Comparison of ENCODE assay signal across 1 cellular context in genomic region chr1:25858906-25859789, GRCh38.
TF ChIP-seq lines count a peak whose summit lies in the region.

TSS of gene AUNIP (minus strand) at chr1:25859457. CDS start at chr1:25859357, 100 bp downstream.

TF ChIP-seq in HepG2, 621 proteins besides CTCF, POLR2A, EP300 and RAD21 (continued from another document and continues in another):
- peak; percentile 40 for TF ChIP-seq DBP (CRISPR knock-in tag; IDR thresholded peaks at IDR 0.05; ENCODE audit: not compliant biosample characterization)
- no peak for TF ChIP-seq RERE (CRISPR knock-in tag; IDR thresholded peaks at IDR 0.05; ENCODE audit: low read depth)
- TF ChIP-seq ONECUT2 (CRISPR knock-in tag; IDR thresholded peaks at IDR 0.05) = 0 out of 2 replicates have a peak, but pooled peaks have one; percentile 29
- 0 out of 2 replicates have a peak, but pooled peaks have one; percentile 33 for TF ChIP-seq ZNF318 (CRISPR knock-in tag; IDR thresholded peaks at IDR 0.05)
- peak; percentile 64; the same call in 1 of the 2 replicates for TF ChIP-seq HOXA3 (CRISPR knock-in tag; IDR thresholded peaks at IDR 0.05)
- TF ChIP-seq MED13 (CRISPR knock-in tag; IDR thresholded peaks at IDR 0.05) = peak; percentile 22; the same call in 1 of the 2 replicates
- TF ChIP-seq ZNF589 (CRISPR knock-in tag; conservative IDR thresholded peaks at IDR 0.05) = peak; percentile 91
- peak; percentile 77; the same call in 1 of the 2 replicates for TF ChIP-seq SMYD3 (CRISPR knock-in tag; IDR thresholded peaks at IDR 0.05)
- no peak for TF ChIP-seq GPBP1L1 (CRISPR knock-in tag; IDR thresholded peaks at IDR 0.05)
- TF ChIP-seq HNRNPH1 (optimal IDR thresholded peaks at IDR 0.05; ENCODE audit: low read depth, low read length) = no peak
- 0 out of 2 replicates have a peak, but pooled peaks have one; percentile 67 for TF ChIP-seq TBP (CRISPR knock-in tag; IDR thresholded peaks at IDR 0.05)
- peak; percentile 94 for TF ChIP-seq ARNT2 (CRISPR knock-in tag; IDR thresholded peaks at IDR 0.05; ENCODE audit: low read depth)
- TF ChIP-seq TOPORS (CRISPR knock-in tag; IDR thresholded peaks at IDR 0.05) = peak; percentile 80
- TF ChIP-seq KLF11 (CRISPR knock-in tag; IDR thresholded peaks at IDR 0.05) = no peak
- peak; percentile 66; the same call in 1 of the 2 replicates for TF ChIP-seq SKIL (CRISPR knock-in tag; IDR thresholded peaks at IDR 0.05; ENCODE audit: borderline replicate concordance)
- no peak for TF ChIP-seq CEBPB (IDR thresholded peaks at IDR 0.05; ENCODE audit: borderline replicate concordance, low read depth, low read length)
- TF ChIP-seq ZSCAN31 (CRISPR knock-in tag; IDR thresholded peaks at IDR 0.05; ENCODE audit: low read depth) = peak; percentile 22
- TF ChIP-seq XBP1 (CRISPR knock-in tag; IDR thresholded peaks at IDR 0.05) = no peak; the same call in 1 of the 2 replicates
- TF ChIP-seq ZNF30 (CRISPR knock-in tag; IDR thresholded peaks at IDR 0.05) = no peak
- TF ChIP-seq ZMYM2 (CRISPR knock-in tag; IDR thresholded peaks at IDR 0.05) = 0 out of 2 replicates have a peak, but pooled peaks have one; percentile 34
- TF ChIP-seq ZNF17 (CRISPR knock-in tag; IDR thresholded peaks at IDR 0.05) = no peak
- TF ChIP-seq ZBTB10 (CRISPR knock-in tag; IDR thresholded peaks at IDR 0.05; ENCODE audit: borderline replicate concordance) = peak; percentile 83; the same call in 1 of the 2 replicates
- no peak for TF ChIP-seq RBAK (CRISPR knock-in tag; IDR thresholded peaks at IDR 0.05)
- no peak for TF ChIP-seq XRCC5 (optimal IDR thresholded peaks at IDR 0.05; ENCODE audit: low read length)
- TF ChIP-seq TFDP1 (CRISPR knock-in tag; IDR thresholded peaks at IDR 0.05; ENCODE audit: borderline replicate concordance) = peak; percentile 98
- no peak for TF ChIP-seq NONO (IDR thresholded peaks at IDR 0.05)
- TF ChIP-seq NONO (CRISPR knock-in tag; conservative IDR thresholded peaks at IDR 0.05) = peak; percentile 91; the same call in 1 of the 2 replicates
- peak; percentile 43 to 63; a peak in 3 of 4 replicates for TF ChIP-seq HMGXB4 (CRISPR knock-in tag; IDR thresholded peaks at IDR 0.05; ENCODE audit: borderline replicate concordance in 1 of 2, low read depth in 1 of 2)
- TF ChIP-seq SALL2 (CRISPR knock-in tag; IDR thresholded peaks at IDR 0.05) = peak; percentile 50; the same call in 1 of the 2 replicates
